ENCODE assay signal across 1 cellular context in genomic region chr2:20179755-20180594, GRCh38.
TF ChIP-seq lines count a peak whose summit lies in the region.

No MANE protein-coding gene starts in this region.

TF ChIP-seq in HepG2, 621 proteins besides CTCF, POLR2A, EP300 and RAD21 (continued from another document and continues in another):
- TF ChIP-seq, protein P1, sequence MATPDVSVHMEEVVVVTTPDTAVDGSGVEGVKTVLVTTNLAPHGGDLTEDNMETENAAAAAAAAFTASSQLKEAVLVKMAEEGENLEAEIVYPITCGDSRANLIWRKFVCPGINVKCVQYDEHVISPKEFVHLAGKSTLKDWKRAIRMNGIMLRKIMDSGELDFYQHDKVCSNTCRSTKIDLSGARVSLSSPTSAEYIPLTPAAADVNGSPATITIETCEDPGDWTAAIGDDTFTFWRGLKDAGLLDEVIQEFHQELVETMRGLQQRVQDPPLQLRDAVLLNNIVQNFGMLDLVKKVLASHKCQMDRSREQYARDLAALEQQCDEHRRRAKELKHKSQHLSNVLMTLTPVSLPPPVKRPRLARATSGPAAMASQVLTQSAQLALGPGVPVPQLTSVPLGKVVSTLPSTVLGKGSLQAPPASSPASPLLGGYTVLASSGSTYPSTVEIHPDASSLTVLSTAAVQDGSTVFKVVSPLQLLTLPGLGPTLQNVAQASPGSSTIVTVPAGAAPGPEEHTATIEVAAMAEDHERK (CRISPR knock-in tag; IDR thresholded peaks at IDR 0.05; ENCODE audit: low read depth), result no peak
- TF ChIP-seq ZSCAN30 (CRISPR knock-in tag; IDR thresholded peaks at IDR 0.05) (no peak), CENPX (CRISPR knock-in tag; IDR thresholded peaks at IDR 0.05) (no peak), ZNF274 (CRISPR knock-in tag; IDR thresholded peaks at IDR 0.05) (peak; percentile 90; the same call in 1 of the 2 replicates), ZNF788 (CRISPR knock-in tag; IDR thresholded peaks at IDR 0.05; ENCODE audit: borderline replicate concordance) (peak; percentile 75), LCORL (IDR thresholded peaks at IDR 0.05) (no peak), LCORL (CRISPR knock-in tag; IDR thresholded peaks at IDR 0.05) (peak; percentile 27; the same call in 1 of the 2 replicates), ZNF33A (CRISPR knock-in tag; IDR thresholded peaks at IDR 0.05; ENCODE audit: borderline replicate concordance) (no peak), SIN3A (IDR thresholded peaks at IDR 0.05; ENCODE audit: borderline replicate concordance, low read depth, low read length) (peak; percentile 57; the same call in 1 of the 2 replicates), ZBTB49 (CRISPR knock-in tag; IDR thresholded peaks at IDR 0.05; ENCODE audit: borderline replicate concordance) (no peak), AGO2 (optimal IDR thresholded peaks at IDR 0.05; ENCODE audit: low read depth, low read length) (no peak), ZFP1 (CRISPR knock-in tag; IDR thresholded peaks at IDR 0.05) (0 out of 2 replicates have a peak, but pooled peaks have one; percentile 28), ZNF75D (CRISPR knock-in tag; IDR thresholded peaks at IDR 0.05; ENCODE audit: borderline replicate concordance) (no peak), ZFP62 (CRISPR knock-in tag; IDR thresholded peaks at IDR 0.05) (no peak), SIX4 (CRISPR knock-in tag; IDR thresholded peaks at IDR 0.05) (no peak), IKZF1 (IDR thresholded peaks at IDR 0.05) (no peak), RNF219 (CRISPR knock-in tag; IDR thresholded peaks at IDR 0.05) (no peak), NCOA5 (CRISPR knock-in tag; IDR thresholded peaks at IDR 0.05) (no peak), KAT8 (CRISPR knock-in tag; IDR thresholded peaks at IDR 0.05) (peak; percentile 69), MLLT10 (CRISPR knock-in tag; IDR thresholded peaks at IDR 0.05) (no peak), TBP (CRISPR knock-in tag; IDR thresholded peaks at IDR 0.05) (no peak), U2AF2 (IDR thresholded peaks at IDR 0.05; ENCODE audit: low read depth, low read length) (no peak), ZNF382 (CRISPR knock-in tag; IDR thresholded peaks at IDR 0.05; ENCODE audit: borderline replicate concordance) (no peak), ARID2 (CRISPR knock-in tag; IDR thresholded peaks at IDR 0.05; ENCODE audit: borderline replicate concordance) (peak; percentile 97), ZNF644 (CRISPR knock-in tag; IDR thresholded peaks at IDR 0.05; ENCODE audit: low read depth) (no peak; the same call in 1 of the 2 replicates), PCBP1 (IDR thresholded peaks at IDR 0.05; ENCODE audit: borderline replicate concordance, low read depth, low read length) (no peak), ONECUT2 (CRISPR knock-in tag; IDR thresholded peaks at IDR 0.05) (no peak), ZUFSP (CRISPR knock-in tag; IDR thresholded peaks at IDR 0.05; ENCODE audit: borderline replicate concordance) (no peak), STAT5B (CRISPR knock-in tag; IDR thresholded peaks at IDR 0.05) (no peak), ZNF224 (CRISPR knock-in tag; IDR thresholded peaks at IDR 0.05) (peak; percentile 79; the same call in 1 of the 2 replicates), KLF16 (CRISPR knock-in tag; IDR thresholded peaks at IDR 0.05) (peak in 1 of 2 experiments; percentile 26; a peak in 2 of 4 replicates), ZNF7 (CRISPR knock-in tag; IDR thresholded peaks at IDR 0.05) (no peak), ZFX (CRISPR knock-in tag; IDR thresholded peaks at IDR 0.05; ENCODE audit: low read depth) (peak; percentile 81), ZNF484 (CRISPR knock-in tag; IDR thresholded peaks at IDR 0.05; ENCODE audit: borderline replicate concordance, low read depth) (no peak), ZNF503 (CRISPR knock-in tag; IDR thresholded peaks at IDR 0.05) (no peak; the same call in 1 of the 2 replicates), SPEN (CRISPR knock-in tag; IDR thresholded peaks at IDR 0.05; ENCODE audit: low read depth) (peak; percentile 27; the same call in 1 of the 2 replicates), EEA1 (CRISPR knock-in tag; IDR thresholded peaks at IDR 0.05; ENCODE audit: borderline replicate concordance) (no peak), PBX3 (CRISPR knock-in tag; IDR thresholded peaks at IDR 0.05; ENCODE audit: borderline replicate concordance) (no peak), ZMYM3 (CRISPR knock-in tag; IDR thresholded peaks at IDR 0.05) (no peak), MAF1 (CRISPR knock-in tag; IDR thresholded peaks at IDR 0.05; ENCODE audit: borderline replicate concordance) (no peak), ZNF225 (CRISPR knock-in tag; IDR thresholded peaks at IDR 0.05) (0 out of 2 replicates have a peak, but pooled peaks have one; percentile 43), ZNF276 (CRISPR knock-in tag; IDR thresholded peaks at IDR 0.05; ENCODE audit: low read depth) (peak; percentile 92), SIX1 (CRISPR knock-in tag; IDR thresholded peaks at IDR 0.05; ENCODE audit: borderline replicate concordance) (no peak), ZNF530 (CRISPR knock-in tag; IDR thresholded peaks at IDR 0.05; ENCODE audit: low read depth) (no peak), HOXD1 (CRISPR knock-in tag; IDR thresholded peaks at IDR 0.05) (no peak; the same call in 1 of the 2 replicates), SUZ12 (IDR thresholded peaks at IDR 0.05; ENCODE audit: low read depth, low read length) (no peak), PRMT3 (CRISPR knock-in tag; IDR thresholded peaks at IDR 0.05; ENCODE audit: borderline replicate concordance, low read depth) (no peak), ZNF3 (CRISPR knock-in tag; IDR thresholded peaks at IDR 0.05) (no peak)
- TF ChIP-seq, protein P2, sequence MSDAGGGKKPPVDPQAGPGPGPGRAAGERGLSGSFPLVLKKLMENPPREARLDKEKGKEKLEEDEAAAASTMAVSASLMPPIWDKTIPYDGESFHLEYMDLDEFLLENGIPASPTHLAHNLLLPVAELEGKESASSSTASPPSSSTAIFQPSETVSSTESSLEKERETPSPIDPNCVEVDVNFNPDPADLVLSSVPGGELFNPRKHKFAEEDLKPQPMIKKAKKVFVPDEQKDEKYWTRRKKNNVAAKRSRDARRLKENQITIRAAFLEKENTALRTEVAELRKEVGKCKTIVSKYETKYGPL (CRISPR knock-in tag; IDR thresholded peaks at IDR 0.05), result no peak
- TF ChIP-seq, protein P3, sequence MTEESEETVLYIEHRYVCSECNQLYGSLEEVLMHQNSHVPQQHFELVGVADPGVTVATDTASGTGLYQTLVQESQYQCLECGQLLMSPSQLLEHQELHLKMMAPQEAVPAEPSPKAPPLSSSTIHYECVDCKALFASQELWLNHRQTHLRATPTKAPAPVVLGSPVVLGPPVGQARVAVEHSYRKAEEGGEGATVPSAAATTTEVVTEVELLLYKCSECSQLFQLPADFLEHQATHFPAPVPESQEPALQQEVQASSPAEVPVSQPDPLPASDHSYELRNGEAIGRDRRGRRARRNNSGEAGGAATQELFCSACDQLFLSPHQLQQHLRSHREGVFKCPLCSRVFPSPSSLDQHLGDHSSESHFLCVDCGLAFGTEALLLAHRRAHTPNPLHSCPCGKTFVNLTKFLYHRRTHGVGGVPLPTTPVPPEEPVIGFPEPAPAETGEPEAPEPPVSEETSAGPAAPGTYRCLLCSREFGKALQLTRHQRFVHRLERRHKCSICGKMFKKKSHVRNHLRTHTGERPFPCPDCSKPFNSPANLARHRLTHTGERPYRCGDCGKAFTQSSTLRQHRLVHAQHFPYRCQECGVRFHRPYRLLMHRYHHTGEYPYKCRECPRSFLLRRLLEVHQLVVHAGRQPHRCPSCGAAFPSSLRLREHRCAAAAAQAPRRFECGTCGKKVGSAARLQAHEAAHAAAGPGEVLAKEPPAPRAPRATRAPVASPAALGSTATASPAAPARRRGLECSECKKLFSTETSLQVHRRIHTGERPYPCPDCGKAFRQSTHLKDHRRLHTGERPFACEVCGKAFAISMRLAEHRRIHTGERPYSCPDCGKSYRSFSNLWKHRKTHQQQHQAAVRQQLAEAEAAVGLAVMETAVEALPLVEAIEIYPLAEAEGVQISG (CRISPR knock-in tag; IDR thresholded peaks at IDR 0.05), result peak; percentile 60; the same call in 1 of the 2 replicates
- TF ChIP-seq, protein P4, sequence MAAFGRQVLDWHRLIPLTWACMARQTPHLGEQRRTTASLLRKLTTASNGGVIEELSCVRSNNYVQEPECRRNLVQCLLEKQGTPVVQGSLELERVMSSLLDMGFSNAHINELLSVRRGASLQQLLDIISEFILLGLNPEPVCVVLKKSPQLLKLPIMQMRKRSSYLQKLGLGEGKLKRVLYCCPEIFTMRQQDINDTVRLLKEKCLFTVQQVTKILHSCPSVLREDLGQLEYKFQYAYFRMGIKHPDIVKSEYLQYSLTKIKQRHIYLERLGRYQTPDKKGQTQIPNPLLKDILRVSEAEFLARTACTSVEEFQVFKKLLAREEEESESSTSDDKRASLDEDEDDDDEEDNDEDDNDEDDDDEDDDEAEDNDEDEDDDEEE (CRISPR knock-in tag; IDR thresholded peaks at IDR 0.05), result peak; percentile 45; the same call in 1 of the 2 replicates
